In the genomic region with DNA sequence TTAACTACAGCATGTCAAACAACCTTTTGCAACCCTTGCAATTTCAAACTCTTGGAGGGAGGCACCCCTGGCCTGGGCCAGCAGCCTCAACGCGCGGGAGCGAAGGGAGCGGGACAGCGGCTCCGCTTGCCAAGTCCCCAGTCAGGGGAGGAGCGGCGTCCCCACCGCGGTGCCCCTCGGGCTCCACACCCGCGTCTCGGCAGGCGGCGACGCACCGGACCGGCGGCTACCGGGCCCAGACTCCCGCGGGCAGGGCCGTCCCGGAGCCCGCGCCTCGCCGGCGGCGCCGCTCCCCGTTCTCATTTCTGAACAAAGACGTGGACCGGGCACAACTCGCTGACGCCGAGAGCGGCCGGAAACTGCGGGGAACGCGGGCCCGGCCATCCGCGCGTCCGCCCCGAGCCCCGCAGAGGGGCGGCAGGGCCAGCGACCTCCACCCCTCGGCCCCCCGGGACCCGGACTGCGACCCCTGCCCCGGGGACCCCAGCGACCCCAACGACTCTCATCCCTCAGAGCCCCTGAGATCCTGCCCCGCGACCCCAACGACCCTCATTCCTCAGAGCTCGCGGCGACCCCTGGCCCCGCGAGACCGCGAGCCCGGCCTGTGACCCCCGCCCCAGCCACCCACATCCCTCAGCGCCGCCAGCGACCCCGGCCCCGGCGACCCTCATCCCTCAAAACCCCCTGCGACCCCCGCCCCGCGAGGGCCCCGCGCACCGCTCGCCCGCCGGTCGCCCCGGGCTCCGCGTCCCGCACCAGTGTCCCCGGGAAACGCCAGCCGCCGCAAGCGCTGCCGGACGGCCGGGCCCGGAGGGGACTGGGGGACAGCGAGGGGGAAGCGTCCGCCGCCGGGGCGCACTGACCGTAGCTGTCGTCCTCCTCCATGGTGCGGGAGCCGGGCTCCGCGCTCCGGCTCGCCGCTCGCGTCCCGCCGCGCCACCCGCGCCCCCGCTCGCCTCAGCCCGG, we compare ENCODE assay signal across 8 cellular contexts. TPM values are rescaled to one million over a fixed set of nuclear protein-coding genes. Genes with fewer than 3 reads are reported as not detected.
DNase-seq lines count a peak whose midpoint lies in the region; TF ChIP-seq lines count a peak whose summit lies in the region.

Gene CYTH1, minus strand, starts transcription at position 935 of the 966 bp plus-strand sequence. Its CDS starts 50 bp downstream, at position 885.

- peak within 1 kb of the TSS; percentile 94 for H3K27ac Mint-ChIP-seq in progenitor cell of endocrine pancreas

- CTCF ChIA-PET in HEK293 (lab: Yijun Ruan, JAX) = no interaction called here

- H3K4me3 ChIP-seq in GM06990 (replicated peaks; ENCODE audit: low read depth, low read length) = peak within 1 kb of the TSS; percentile 94
- peak within 1 kb of the TSS; percentile 91 for H3K4me3 ChIP-seq in HEK293 (ENCODE audit: low read depth, low read length)
- H3K4me3 ChIP-seq in NT2/D1 (ENCODE audit: insufficient read length, low read depth) = peak within 1 kb of the TSS; percentile 78
- peak within 1 kb of the TSS; percentile 62 to 97 (median 74) for H3K4me3 ChIP-seq in adrenal gland
- H3K4me3 ChIP-seq in left ventricle myocardium inferior = peak within 1 kb of the TSS; percentile 98

- H3K4me1 ChIP-seq in HEK293 (ENCODE audit: control insufficient read depth, insufficient read depth, low read length) = no peaks in the 10 kb centered on the region
- peaks cover 9% of the 10 kb centered on the region for H3K4me1 ChIP-seq in NT2/D1 (ENCODE audit: insufficient read depth, insufficient read length)
- H3K4me1 ChIP-seq in adrenal gland (replicated peaks in 1 of 2) = peaks cover 8 to 46% of the 10 kb centered on the region in 2 donors
- H3K4me1 ChIP-seq in left ventricle myocardium inferior = peaks cover 45% of the 10 kb centered on the region

- H3K27ac ChIP-seq in HEK293 (ENCODE audit: extremely low read depth, low read depth, low read length) (peak within 1 kb of the TSS; percentile 54; the same call in 1 of the 2 replicates), adrenal gland (peak within 1 kb of the TSS; percentile 69 to 96 (median 91)), left ventricle myocardium inferior (replicated peaks) (peak within 1 kb of the TSS; percentile 97)

- H3K9me3 ChIP-seq in HEK293 (ENCODE audit: control insufficient read depth, insufficient read depth, low read depth, low read length) = no peaks in the 10 kb centered on the region
- no peaks in the 10 kb centered on the region for H3K9me3 ChIP-seq in NT2/D1 (ENCODE audit: insufficient read depth, low read length)
- H3K9me3 ChIP-seq in adrenal gland (replicated peaks in 1 of 3) = no peaks in the 10 kb centered on the region
- no peaks in the 10 kb centered on the region for H3K9me3 ChIP-seq in left ventricle myocardium inferior (replicated peaks)

- H3K9me3 Mint-ChIP-seq in progenitor cell of endocrine pancreas (ENCODE audit: low read depth) = no peaks in the 10 kb centered on the region

- H3K9ac ChIP-seq in NT2/D1 (ENCODE audit: insufficient read length, low read depth) = peak within 1 kb of the TSS; percentile 88

- peak; percentile 61 for DNase-seq in GM06990 (ENCODE audit: extremely low read depth, insufficient read length)
- DNase-seq in NT2/D1 (ENCODE audit: low read depth, low spot score) = no peak
- peak in 6 of 7 donors; percentile 52 to 71 (median 64) for DNase-seq in adrenal gland
- DNase-seq in left ventricle myocardium inferior = peak; percentile 63
- DNase-seq in progenitor cell of endocrine pancreas (ENCODE audit: low spot score, unreplicated experiment) = peak; percentile 31
- no peak for DNase-seq in 8988T
- DNase-seq in NCI-H2171 (lab: John Stamatoyannopoulos, UW) = no peak

- intact Hi-C loops in adrenal gland (cut with DNase I) (no loop called here), left ventricle myocardium inferior (cut with micrococcal nuclease) (no loop called here)

- no peaks in the 10 kb centered on the region for H3K27me3 Mint-ChIP-seq in progenitor cell of endocrine pancreas

- TF ChIP-seq POLR2A in adrenal gland (IDR thresholded peaks at IDR 0.05) = peak; percentile 42 to 66

- TF ChIP-seq CTCF in GM06990 (IDR thresholded peaks at IDR 0.05; ENCODE audit: insufficient read depth, low read length, poor library complexity, severe bottlenecking) = no peak
- TF ChIP-seq CTCF in HEK293 (tag by site-specific recombination; IDR thresholded peaks at IDR 0.05) = no peak
- peak in 1 of 6 experiments; percentile 2 for TF ChIP-seq CTCF in adrenal gland (IDR thresholded peaks at IDR 0.05)
- TF ChIP-seq CTCF in left ventricle myocardium inferior (IDR thresholded peaks at IDR 0.05; ENCODE audit: borderline replicate concordance) = peak; percentile 8
- no peak for TF ChIP-seq CTCF in progenitor cell of endocrine pancreas (IDR thresholded peaks at IDR 0.05; ENCODE audit: unreplicated experiment)

- H3K36me3 Mint-ChIP-seq in progenitor cell of endocrine pancreas (ENCODE audit: insufficient read depth) = no peaks in the 10 kb centered on the region

- POLR2A ChIA-PET in HEK293 (lab: Yijun Ruan, JAX) = no interaction called here

- peak within 1 kb of the TSS; percentile 82 for H3K4me3 Mint-ChIP-seq in progenitor cell of endocrine pancreas (ENCODE audit: low read depth)

- no peaks in the 10 kb centered on the region; the same call in 1 of the 2 replicates for H3K36me3 ChIP-seq in GM06990 (ENCODE audit: control insufficient read depth, insufficient read depth, low read length)
- no peaks in the 10 kb centered on the region; a peak in 1 of 3 replicates for H3K36me3 ChIP-seq in HEK293 (ENCODE audit: control insufficient read depth in 2 of 2, insufficient read depth in 1 of 2, low read length in 2 of 2)
- H3K36me3 ChIP-seq in NT2/D1 (ENCODE audit: insufficient read depth, insufficient read length, low read length) = no peaks in the 10 kb centered on the region
- H3K36me3 ChIP-seq in adrenal gland (replicated peaks in 1 of 2) = no peaks in the 10 kb centered on the region
- no peaks in the 10 kb centered on the region for H3K36me3 ChIP-seq in left ventricle myocardium inferior

- no peaks in the 10 kb centered on the region for H3K27me3 ChIP-seq in GM06990 (replicated peaks; ENCODE audit: control insufficient read depth, insufficient read depth, low read length)
- no peaks in the 10 kb centered on the region for H3K27me3 ChIP-seq in NT2/D1 (ENCODE audit: insufficient read depth, insufficient read length)
- H3K27me3 ChIP-seq in adrenal gland = no peaks in the 10 kb centered on the region
- H3K27me3 ChIP-seq in left ventricle myocardium inferior (ENCODE audit: low read depth) = no peaks in the 10 kb centered on the region

- 0 to 1% (median 1%) methylated on average over 6 to 114 of the region's 127 CpGs for WGBS in adrenal gland, 4 donors

- H3K4me1 Mint-ChIP-seq in progenitor cell of endocrine pancreas (ENCODE audit: low read depth) = peaks cover 21% of the 10 kb centered on the region

TF ChIP-seq in HEK293, 187 proteins besides CTCF, POLR2A, EP300 and RAD21 (continues in another document):
- peak; percentile 96; the same call in 1 of the 2 replicates for TF ChIP-seq ZBTB7A (tag by site-specific recombination; IDR thresholded peaks at IDR 0.05; ENCODE audit: low read depth)
- TF ChIP-seq SP2 (tag by site-specific recombination; IDR thresholded peaks at IDR 0.05) = peak; percentile 12; the same call in 1 of the 2 replicates
- no peak for TF ChIP-seq ZSCAN4 (tag by site-specific recombination; IDR thresholded peaks at IDR 0.05)
- TF ChIP-seq SCRT1 (tag by site-specific recombination; IDR thresholded peaks at IDR 0.05; ENCODE audit: borderline replicate concordance) = no peak
- peak; percentile 73 for TF ChIP-seq GLIS2 (tag by site-specific recombination; IDR thresholded peaks at IDR 0.05)
- peak; percentile 65 for TF ChIP-seq ZBTB26 (tag by site-specific recombination; optimal IDR thresholded peaks at IDR 0.05)
- peak; percentile 43; the same call in 1 of the 2 replicates for TF ChIP-seq ZSCAN30 (tag by site-specific recombination; IDR thresholded peaks at IDR 0.05)
- peak; percentile 52; the same call in 1 of the 2 replicates for TF ChIP-seq ZBTB1 (tag by site-specific recombination; IDR thresholded peaks at IDR 0.05)
- TF ChIP-seq ZNF398 (tag by site-specific recombination; IDR thresholded peaks at IDR 0.05) = peak; percentile 10; the same call in 1 of the 2 replicates
- TF ChIP-seq ZNF140 (tag by site-specific recombination; IDR thresholded peaks at IDR 0.05) = no peak

RNA-seq across cellular contexts. Expression of gene CYTH1, which starts in this region (rescaled TPM):
- total RNA-seq in adrenal gland (100 to 1,000 TPM in 1 of 8 donors, 10 to 100 TPM in 7; 26.0 to 141 (median 56.2) TPM), left ventricle myocardium inferior (28.9 TPM), progenitor cell of endocrine pancreas (30.1 and 33.3 TPM in 2 replicates)
- 10 to 100 TPM; 32.6 to 45.2 (median 35.3) TPM for polyA plus RNA-seq in adrenal gland

Comparison
In these comparisons a context has a peak if more than half of its experiments do, and no peak if none do; other contexts are left out.
1. DNase-seq: peak in GM06990 (single experiment), adrenal gland (6 of 7), left ventricle myocardium inferior (single experiment) and progenitor cell of endocrine pancreas (single experiment); none in NT2/D1 (single experiment), 8988T (single experiment) and NCI-H2171 (single experiment).
2. Peak in every context shown above with its lines, with median percentiles within 50 percentile points of each other: H3K4me3 ChIP-seq and H3K27ac ChIP-seq.